Comparison of ENCODE assay signal across 8 cellular contexts in the genomic region with DNA sequence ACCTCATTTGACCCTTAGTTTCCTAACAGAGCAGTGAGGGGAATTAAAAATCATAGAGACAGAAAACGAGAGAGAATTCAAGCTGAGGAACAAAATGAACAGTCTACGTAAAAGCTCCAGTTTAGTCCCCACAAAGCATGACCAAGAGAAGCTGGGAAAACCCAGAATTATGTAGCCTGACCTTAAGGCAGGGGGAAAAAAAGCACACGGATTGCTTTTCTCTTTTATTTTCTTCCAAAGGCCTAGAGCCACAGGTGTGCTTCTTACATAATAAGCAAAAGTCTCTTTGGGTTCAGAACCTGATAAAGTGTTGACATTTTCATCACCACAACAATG. TPM values are rescaled to one million over a fixed set of nuclear protein-coding genes. Genes with fewer than 3 reads are reported as not detected.
DNase-seq lines count a peak whose midpoint lies in the region; ATAC-seq, FAIRE-seq and TF ChIP-seq lines count a peak whose summit lies in the region.

No MANE protein-coding gene starts in this region.

- no peak for TF ChIP-seq EP300 in H1 (IDR thresholded peaks at IDR 0.05; ENCODE audit: borderline replicate concordance in 1 of 2, low read depth in 2 of 2, low read length in 2 of 2)

- no peak overlapping the region for H3K4ac ChIP-seq in H1 (replicated peaks; ENCODE audit: insufficient read length, low read depth, low read length)

- H3K4me2 ChIP-seq in H1 (ENCODE audit: insufficient read depth in 1 of 2, low read depth in 2 of 2, low read length in 2 of 2) = peak overlapping the region; percentile 82 to 87

- H2BK12ac ChIP-seq in H1 (ENCODE audit: low read depth, low read length) = no peak overlapping the region

- H3K79me2 ChIP-seq in H1 (ENCODE audit: control insufficient read depth in 1 of 2, insufficient read depth in 2 of 2, low read length in 2 of 2) = peaks cover 11 to 44% of the 10 kb centered on the region in 2 experiments

- H3K9me3 ChIP-seq in CD4-positive, CD25-positive, alpha-beta regulatory T cell (ENCODE audit: control insufficient read depth in 2 of 2, low read length in 2 of 2) = no peaks in the 10 kb centered on the region
- H3K9me3 ChIP-seq in NT2/D1 (ENCODE audit: insufficient read depth, low read length) (no peaks in the 10 kb centered on the region), H1 (ENCODE audit: insufficient read depth in 2 of 2, low read depth in 1 of 2, low read length in 1 of 2) (no peaks in the 10 kb centered on the region), neutrophil (no peaks in the 10 kb centered on the region)

- H3K23ac ChIP-seq in H1 (ENCODE audit: insufficient read length) = no peak overlapping the region

- no peaks in the 10 kb centered on the region for H3K36me3 ChIP-seq in CD4-positive, CD25-positive, alpha-beta regulatory T cell (ENCODE audit: control insufficient read depth, insufficient read depth, low read length)
- no peaks in the 10 kb centered on the region for H3K36me3 ChIP-seq in NT2/D1 (ENCODE audit: insufficient read depth, insufficient read length, low read length)
- no peaks in the 10 kb centered on the region for H3K36me3 ChIP-seq in H1 (ENCODE audit: control insufficient read depth in 2 of 4, insufficient read depth in 4 of 4, low read length in 3 of 4)
- no peaks in the 10 kb centered on the region for H3K36me3 ChIP-seq in neutrophil

- no peak overlapping the region for H4K5ac ChIP-seq in H1 (ENCODE audit: insufficient read length, low read depth, low read length)

- H3K9ac ChIP-seq in NT2/D1 (ENCODE audit: insufficient read length, low read depth) = peak overlapping the region; percentile 37
- H3K9ac ChIP-seq in H1 (replicated peaks in 1 of 4; ENCODE audit: extremely low read depth in 1 of 4, low read depth in 3 of 4, low read length in 3 of 4) = no peak overlapping the region

- peak overlapping the region; percentile 47 for H2AFZ ChIP-seq in H1 (ENCODE audit: low read length)

- CTCF ChIA-PET in H1 (lab: Charles Lee; ENCODE audit: partially characterized antibody) = interaction anchor here (0.6 to 1.6 kb wide), 4 partner anchors 9 to 215 kb away, joined by 3 to 5 read pairs (median 4); no protein-coding TSS in a partner anchor

- no peak for TF ChIP-seq POLR2A in H1 (IDR thresholded peaks at IDR 0.05; ENCODE audit: control extremely low read depth in 1 of 2, low read depth in 2 of 2, low read length in 2 of 2)

- POLR2A ChIA-PET in H1 (lab: Charles Lee; ENCODE audit: partially characterized antibody) = interaction anchor here (0.5 to 1.6 kb wide), 19 partner anchors 9 to 242 kb away, joined by 3 to 7 read pairs (median 3); a partner anchor contains a TSS

- H3K79me1 ChIP-seq in H1 (ENCODE audit: low read depth, low read length) = peaks cover 2% of the 10 kb centered on the region; the same call in 1 of the 2 replicates

- no peak for TF ChIP-seq CTCF in H1 (IDR thresholded peaks at IDR 0.05; ENCODE audit: control extremely low read depth in 1 of 3, insufficient read depth in 1 of 3, low read depth in 1 of 3, low read length in 3 of 3)
- TF ChIP-seq CTCF in neutrophil (IDR thresholded peaks at IDR 0.05) = no peak

- H4K20me1 ChIP-seq in H1 (replicated peaks in 1 of 2; ENCODE audit: control insufficient read depth in 1 of 2, insufficient read depth in 2 of 2, low read length in 2 of 2) = peaks cover 3 to 5% of the 10 kb centered on the region in 2 experiments

- no peak overlapping the region for H4K91ac ChIP-seq in H1 (replicated peaks; ENCODE audit: insufficient read length, low read length)

- peak in 1 of 3 donors; percentile 10 for DNase-seq in CD4-positive, CD25-positive, alpha-beta regulatory T cell
- DNase-seq in NT2/D1 (ENCODE audit: low read depth, low spot score) (no peak), H1 (ENCODE audit: low read depth in 1 of 2, low spot score in 2 of 2) (no peak), AML-193 (lab: John Stamatoyannopoulos, UW) (no peak), epidermal melanocyte (ENCODE audit: insufficient read length, low spot score) (no peak)

- H3K23me2 ChIP-seq in H1 (ENCODE audit: low read depth, low read length) = no peaks in the 10 kb centered on the region

- peak overlapping the region; percentile 97 to 98 (median 98) for H3K4me3 Mint-ChIP-seq in CD4-positive, CD25-positive, alpha-beta regulatory T cell

- no peak overlapping the region for H3K14ac ChIP-seq in H1 (ENCODE audit: insufficient read length)

- H3K27ac Mint-ChIP-seq in CD4-positive, CD25-positive, alpha-beta regulatory T cell = peak overlapping the region; percentile 88 to 98 (median 95)

- 47% methylated on average over 3 of the region's 3 CpGs; no CpG with 5 or more reads in 1 of the 2 experiments for WGBS in H1 (ENCODE audit: extremely low coverage in 1 of 2, insufficient coverage in 1 of 2, insufficient read length in 1 of 2, insufficient replicate concordance in 2 of 2, low coverage in 1 of 2, low lambda C conversion rate in 2 of 2, missing lambda C conversion rate in 1 of 2), 2 experiments

- peaks cover 17 to 43% (median 31%) of the 10 kb centered on the region in 4 donors for H3K4me1 Mint-ChIP-seq in CD4-positive, CD25-positive, alpha-beta regulatory T cell

- no peak overlapping the region for H2AK5ac ChIP-seq in H1 (ENCODE audit: low read depth, low read length)

- TF ChIP-seq RAD21 in H1 (IDR thresholded peaks at IDR 0.05 in 1 of 2, conservative IDR thresholded peaks at IDR 0.05 in 1 of 2; ENCODE audit: low read depth in 2 of 2, low read length in 2 of 2) = no peak

- peaks cover 6% of the 10 kb centered on the region for H3K36me3 Mint-ChIP-seq in CD4-positive, CD25-positive, alpha-beta regulatory T cell

- peaks cover 31% of the 10 kb centered on the region for H3K4me1 ChIP-seq in CD4-positive, CD25-positive, alpha-beta regulatory T cell (ENCODE audit: control insufficient read depth, insufficient read depth, low read length, poor library complexity, severe bottlenecking)
- H3K4me1 ChIP-seq in NT2/D1 (ENCODE audit: insufficient read depth, insufficient read length) = no peaks in the 10 kb centered on the region
- H3K4me1 ChIP-seq in H1 (replicated peaks in 1 of 4; ENCODE audit: control insufficient read depth in 3 of 4, insufficient read depth in 4 of 4, low read length in 3 of 4) = peaks cover 0 to 5% (median 3%) of the 10 kb centered on the region in 4 experiments; a peak in 4 of 7 replicates
- peaks cover 13 to 20% of the 10 kb centered on the region in 2 experiments for H3K4me1 ChIP-seq in neutrophil (ENCODE audit: control insufficient read depth in 1 of 2, insufficient read depth in 1 of 2, low read depth in 1 of 2, low read length in 1 of 2)

- H3K18ac ChIP-seq in H1 (ENCODE audit: extremely low read depth, low read length) = no peak overlapping the region

- no peak overlapping the region for H2BK120ac ChIP-seq in H1 (replicated peaks; ENCODE audit: low read depth, low read length)

- H4K8ac ChIP-seq in H1 (ENCODE audit: extremely low read depth, insufficient read depth, low read length) = no peak overlapping the region

- ATAC-seq in CD4-positive, CD25-positive, alpha-beta regulatory T cell (ENCODE audit: low read depth in 2 of 2) = no peak
- no peak for ATAC-seq in HG02870 (IDR thresholded peaks at IDR 0.05; ENCODE audit: unreplicated experiment)
- ATAC-seq in HG03442 (IDR thresholded peaks at IDR 0.05; ENCODE audit: unreplicated experiment) = no peak

- H3K56ac ChIP-seq in H1 (replicated peaks; ENCODE audit: insufficient read length, low read depth, low read length) = no peak overlapping the region

- peak overlapping the region; percentile 92 for H3K4me3 ChIP-seq in CD4-positive, CD25-positive, alpha-beta regulatory T cell (ENCODE audit: low read depth, low read length)
- H3K4me3 ChIP-seq in NT2/D1 (ENCODE audit: insufficient read length, low read depth) (peak overlapping the region; percentile 89), H1 (ENCODE audit: extremely low read depth in 1 of 4, insufficient read depth in 2 of 4, low read depth in 3 of 4, low read length in 4 of 4) (peak overlapping the region; percentile 82 to 95 (median 92); a peak in 7 of 8 replicates), neutrophil (ENCODE audit: low read depth in 1 of 2, low read length in 1 of 2) (peak overlapping the region; percentile 81 to 87)

- no peak for FAIRE-seq in H1 (lab: Jason Lieb, UNC)

- H2BK5ac ChIP-seq in H1 (ENCODE audit: low read depth, low read length) = no peak overlapping the region

- H3K27me3 ChIP-seq in CD4-positive, CD25-positive, alpha-beta regulatory T cell (ENCODE audit: control insufficient read depth, insufficient read depth, low read length) = no peaks in the 10 kb centered on the region
- no peaks in the 10 kb centered on the region for H3K27me3 ChIP-seq in NT2/D1 (ENCODE audit: insufficient read depth, insufficient read length)
- H3K27me3 ChIP-seq in H1 (replicated peaks in 1 of 4; ENCODE audit: control insufficient read depth in 3 of 4, extremely low read depth in 1 of 4, insufficient read depth in 3 of 4, low read length in 3 of 4) = no peaks in the 10 kb centered on the region
- H3K27me3 ChIP-seq in neutrophil = no peaks in the 10 kb centered on the region

- H3K9me3 Mint-ChIP-seq in CD4-positive, CD25-positive, alpha-beta regulatory T cell = no peaks in the 10 kb centered on the region

- H2BK15ac ChIP-seq in H1 (ENCODE audit: low read length) = no peak overlapping the region

- H3K27ac ChIP-seq in CD4-positive, CD25-positive, alpha-beta regulatory T cell (ENCODE audit: insufficient read depth, low read length, poor library complexity, severe bottlenecking) = peak overlapping the region; percentile 66
- H3K27ac ChIP-seq in H1 (ENCODE audit: low read depth, low read length) (no peak overlapping the region), neutrophil (peak overlapping the region; percentile 90)

- no peak overlapping the region for H2BK20ac ChIP-seq in H1 (ENCODE audit: low read length)

- no peaks in the 10 kb centered on the region for H3K27me3 Mint-ChIP-seq in CD4-positive, CD25-positive, alpha-beta regulatory T cell

RNA-seq across cellular contexts. Expression of a gene that starts 0.5 kb away (rescaled TPM):
- 61.0 TPM for total RNA-seq in CD4-positive, CD25-positive, alpha-beta regulatory T cell
- 10 to 100 TPM in 3 of 4 donors, 1 to 10 TPM in 1; 8.2 to 18.3 (median 12.0) TPM for polyA plus RNA-seq in CD4-positive, CD25-positive, alpha-beta regulatory T cell
- 35.6 and 37.4 TPM in 2 replicates for total RNA-seq in H1 (2021; fragmentation: NEBNext Ultra II Directional; extraction: Animal tissue kit (Norgen Biotek cat#: 25700))
- 14.2 and 22.5 TPM in 2 replicates for polyA plus RNA-seq in H1 (2011; rRNA removed)
- polyA plus RNA-seq in H1 (2011; cell fraction: cytosol; rRNA removed) = 12.5 TPM
- polyA plus RNA-seq in H1 (2011; cell fraction: nucleus; rRNA removed) = 22.7 TPM
- 20.5 to 24.5 TPM (median 22.3 TPM) in 4 replicates for polyA plus RNA-seq in H1 (2012, experiment 1 of 2)
- 30.8 TPM for polyA plus RNA-seq in H1 (2012, experiment 2 of 2)
- 11.4 TPM for polyA plus RNA-seq in H1 (2013, experiment 1 of 2)
- polyA plus RNA-seq in H1 (2013, experiment 2 of 2) = 10.2 TPM
- 47.9 and 50.7 TPM in 2 replicates for polyA minus RNA-seq in H1 (2011; rRNA and poly(A)+ RNA removed)
- polyA minus RNA-seq in H1 (2011; cell fraction: cytosol; rRNA and poly(A)+ RNA removed) = 21.3 TPM
- polyA minus RNA-seq in H1 (2011; cell fraction: nucleus; rRNA and poly(A)+ RNA removed) = 58.3 TPM

RNA-seq across cellular contexts. Expression of a gene that starts 22.7 kb away (rescaled TPM):
- 19.2 TPM for total RNA-seq in CD4-positive, CD25-positive, alpha-beta regulatory T cell
- 10 to 100 TPM in 2 of 4 donors, 1 to 10 TPM in 2; 8.4 to 13.9 (median 9.4) TPM for polyA plus RNA-seq in CD4-positive, CD25-positive, alpha-beta regulatory T cell
- 4.3 and 5.1 TPM in 2 replicates for total RNA-seq in H1 (2021; fragmentation: NEBNext Ultra II Directional; extraction: Animal tissue kit (Norgen Biotek cat#: 25700))
- 2.7 and 3.8 TPM in 2 replicates for polyA plus RNA-seq in H1 (2011; rRNA removed)
- polyA plus RNA-seq in H1 (2011; cell fraction: cytosol; rRNA removed) = 3.5 TPM
- 2.0 TPM for polyA plus RNA-seq in H1 (2011; cell fraction: nucleus; rRNA removed)
- polyA plus RNA-seq in H1 (2012, experiment 1 of 2) = 3.8 to 5.3 TPM (median 5.2 TPM) in 4 replicates
- polyA plus RNA-seq in H1 (2012, experiment 2 of 2) = 1.7 TPM
- 2.8 TPM for polyA plus RNA-seq in H1 (2013, experiment 1 of 2)
- 2.4 TPM for polyA plus RNA-seq in H1 (2013, experiment 2 of 2)
- 7.4 and 8.5 TPM in 2 replicates for polyA minus RNA-seq in H1 (2011; rRNA and poly(A)+ RNA removed)
- polyA minus RNA-seq in H1 (2011; cell fraction: cytosol; rRNA and poly(A)+ RNA removed) = 2.0 TPM
- polyA minus RNA-seq in H1 (2011; cell fraction: nucleus; rRNA and poly(A)+ RNA removed) = 7.6 TPM

RNA-seq across cellular contexts. Expression of a gene that starts 23.0 kb away (rescaled TPM):
- 135 TPM for total RNA-seq in CD4-positive, CD25-positive, alpha-beta regulatory T cell
- polyA plus RNA-seq in CD4-positive, CD25-positive, alpha-beta regulatory T cell = 10 to 100 TPM; 69.0 to 88.8 (median 76.8) TPM
- total RNA-seq in H1 (2021; fragmentation: NEBNext Ultra II Directional; extraction: Animal tissue kit (Norgen Biotek cat#: 25700)) = 77.4 and 82.2 TPM in 2 replicates
- polyA plus RNA-seq in H1 (2011; rRNA removed) = 65.0 and 99.4 TPM in 2 replicates
- 70.3 TPM for polyA plus RNA-seq in H1 (2011; cell fraction: cytosol; rRNA removed)
- 116 TPM for polyA plus RNA-seq in H1 (2011; cell fraction: nucleus; rRNA removed)
- polyA plus RNA-seq in H1 (2012, experiment 1 of 2) = 40.6 to 52.0 TPM (median 47.2 TPM) in 4 replicates
- 48.0 TPM for polyA plus RNA-seq in H1 (2012, experiment 2 of 2)
- polyA plus RNA-seq in H1 (2013, experiment 1 of 2) = 46.4 TPM
- polyA plus RNA-seq in H1 (2013, experiment 2 of 2) = 46.3 TPM
- polyA minus RNA-seq in H1 (2011; rRNA and poly(A)+ RNA removed) = 146 and 155 TPM in 2 replicates
- polyA minus RNA-seq in H1 (2011; cell fraction: cytosol; rRNA and poly(A)+ RNA removed) = 48.5 TPM
- polyA minus RNA-seq in H1 (2011; cell fraction: nucleus; rRNA and poly(A)+ RNA removed) = 72.1 TPM
